8 cellular contexts compared by ENCODE assay signal in genomic region chr2:237471457-237472186, GRCh38. TPM values are rescaled to one million over a fixed set of nuclear protein-coding genes. Genes with fewer than 3 reads are reported as not detected.
A peak's percentile ranks its signal among the peaks of the same experiment; 100 is the strongest.
DNase-seq lines count a peak whose midpoint lies in the region; ATAC-seq, FAIRE-seq and TF ChIP-seq lines count a peak whose summit lies in the region.

No MANE protein-coding gene starts in this region.

- no peaks in the 10 kb centered on the region for H3K9me3 ChIP-seq in CD8-positive, alpha-beta memory T cell (ENCODE audit: low read length)
- H3K9me3 ChIP-seq in H9 (ENCODE audit: control insufficient read depth, low read depth, low read length) (no peaks in the 10 kb centered on the region), SK-N-SH (no peaks in the 10 kb centered on the region), H1 (ENCODE audit: insufficient read depth in 2 of 2, low read depth in 1 of 2, low read length in 1 of 2) (no peaks in the 10 kb centered on the region)

- H3K79me1 ChIP-seq in H9 (ENCODE audit: insufficient read depth, low read depth, low read length, poor library complexity, severe bottlenecking) (no peaks in the 10 kb centered on the region), H1 (ENCODE audit: low read depth, low read length) (no peaks in the 10 kb centered on the region)

- H3K18ac ChIP-seq in H9 (ENCODE audit: insufficient read length, low read depth, low read length) (no peak overlapping the region), H1 (ENCODE audit: extremely low read depth, low read length) (no peak overlapping the region)

- peaks cover 3% of the 10 kb centered on the region for H3F3A ChIP-seq in SK-N-SH (replicated peaks; ENCODE audit: insufficient read depth)

- H3K36me3 Mint-ChIP-seq in CD8-positive, alpha-beta memory T cell, result no peaks in the 10 kb centered on the region
- H3K36me3 Mint-ChIP-seq in H9 (ENCODE audit: insufficient read depth in 1 of 3, low read depth in 3 of 3), result no peaks in the 10 kb centered on the region
- H3K36me3 Mint-ChIP-seq in nephron progenitor cell (ENCODE audit: low read depth), result no peaks in the 10 kb centered on the region

- H2AK5ac ChIP-seq in H9 (ENCODE audit: insufficient read length, low read length), result no peak overlapping the region
- H2AK5ac ChIP-seq in H1 (ENCODE audit: low read depth, low read length), result no peak overlapping the region

- H3T11ph ChIP-seq in H9 (ENCODE audit: low read length), result no peak overlapping the region

- H2BK5ac ChIP-seq in H9 (ENCODE audit: insufficient read length, low read length) (no peak overlapping the region), H1 (ENCODE audit: low read depth, low read length) (no peak overlapping the region)

- peaks cover 5% of the 10 kb centered on the region for H3K23me2 ChIP-seq in H9 (ENCODE audit: insufficient read length, low read depth, low read length, poor library complexity, severe bottlenecking)
- H3K23me2 ChIP-seq in H1 (ENCODE audit: low read depth, low read length), result peaks cover 3% of the 10 kb centered on the region; the same call in 1 of the 2 replicates

- no CpG with 5 or more reads among the region's 13 CpGs for WGBS in H9 (ENCODE audit: extremely low coverage, insufficient read length, low lambda C conversion rate)
- WGBS in SK-N-SH (ENCODE audit: low lambda C conversion rate), result 75% methylated on average over 10 of the region's 13 CpGs
- 52% methylated on average over 13 of the region's 13 CpGs; no CpG with 5 or more reads in 1 of the 2 experiments for WGBS in H1 (ENCODE audit: extremely low coverage in 1 of 2, insufficient coverage in 1 of 2, insufficient read length in 1 of 2, insufficient replicate concordance in 2 of 2, low coverage in 1 of 2, low lambda C conversion rate in 2 of 2, missing lambda C conversion rate in 1 of 2), 2 experiments

- peaks cover 11% of the 10 kb centered on the region for H3K4me1 ChIP-seq in CD8-positive, alpha-beta memory T cell (ENCODE audit: insufficient read depth, low read length)
- 0 out of 2 replicates have a peak, but pooled peaks cover 4% of the 10 kb centered on the region for H3K4me1 ChIP-seq in H9 (ENCODE audit: insufficient read depth, low read length)
- peaks cover 8 to 22% of the 10 kb centered on the region in 2 experiments; a peak in 3 of 4 replicates for H3K4me1 ChIP-seq in SK-N-SH (ENCODE audit: control insufficient read depth in 1 of 2, insufficient read depth in 2 of 2, low read depth in 1 of 2, low read length in 1 of 2)
- peaks cover 0 to 13% (median 7%) of the 10 kb centered on the region in 4 experiments; a peak in 4 of 7 replicates for H3K4me1 ChIP-seq in H1 (replicated peaks in 1 of 4; ENCODE audit: control insufficient read depth in 3 of 4, insufficient read depth in 4 of 4, low read length in 3 of 4)

- H2BK20ac ChIP-seq in H9 (ENCODE audit: low read depth, low read length, poor library complexity, severe bottlenecking) (no peak overlapping the region), H1 (ENCODE audit: low read length) (no peak overlapping the region)

- H3K79me2 ChIP-seq in H9 (ENCODE audit: insufficient read depth, low read length) (no peaks in the 10 kb centered on the region), SK-N-SH (ENCODE audit: insufficient read depth) (no peaks in the 10 kb centered on the region), H1 (ENCODE audit: control insufficient read depth in 1 of 2, insufficient read depth in 2 of 2, low read length in 2 of 2) (no peaks in the 10 kb centered on the region)

- peaks cover 2 to 7% of the 10 kb centered on the region in 2 donors for H3K27me3 Mint-ChIP-seq in CD8-positive, alpha-beta memory T cell
- peaks cover 15% of the 10 kb centered on the region for H3K27me3 Mint-ChIP-seq in H9 (ENCODE audit: low read depth)
- peaks cover 18% of the 10 kb centered on the region for H3K27me3 Mint-ChIP-seq in nephron progenitor cell (ENCODE audit: low read depth, poor library complexity)

- CTCF ChIA-PET in CD8-positive, alpha-beta memory T cell (lab: Charles Lee), result interaction anchor here (0.7 to 4.7 kb wide), 7 partner anchors 10 to 51 kb away, joined by 3 to 63 read pairs (median 3); no protein-coding TSS in a partner anchor
- CTCF ChIA-PET in SK-N-SH (lab: Yijun Ruan, JAX) (interaction anchor here (0.8 to 4.2 kb wide), 10 partner anchors 11 to 387 kb away, joined by 3 to 24 read pairs (median 4); no protein-coding TSS in a partner anchor), H1 (lab: Charles Lee; ENCODE audit: partially characterized antibody) (interaction anchor here (0.7 to 4.9 kb wide), 41 partner anchors 10 to 350 kb away, joined by 3 to 55 read pairs (median 4); partner anchors contain the start of genes MLPH and PRLH)

- no peak overlapping the region for H3K23ac ChIP-seq in H9 (ENCODE audit: insufficient read length, low read depth, low read length)
- no peak overlapping the region for H3K23ac ChIP-seq in H1 (ENCODE audit: insufficient read length)

- H3K9ac ChIP-seq in H9 (ENCODE audit: extremely low read depth, insufficient read length, low read length) (no peak overlapping the region), SK-N-SH (no peak overlapping the region), H1 (replicated peaks in 1 of 4; ENCODE audit: extremely low read depth in 1 of 4, low read depth in 3 of 4, low read length in 3 of 4) (no peak overlapping the region)

- peak overlapping the region in 2 of 7 donors; percentile 11 to 76 for H3K4me3 Mint-ChIP-seq in CD8-positive, alpha-beta memory T cell
- H3K4me3 Mint-ChIP-seq in H9, result no peak overlapping the region; a peak in 1 of 5 replicates
- H3K4me3 Mint-ChIP-seq in nephron progenitor cell, result no peak overlapping the region

- H2BK120ac ChIP-seq in H9 (ENCODE audit: low read depth, low read length, poor library complexity, severe bottlenecking) (no peak overlapping the region), H1 (replicated peaks; ENCODE audit: low read depth, low read length) (no peak overlapping the region)

- H3K4me3 ChIP-seq in CD8-positive, alpha-beta memory T cell (ENCODE audit: low read length), result no peak overlapping the region
- H3K4me3 ChIP-seq in SK-N-SH (ENCODE audit: low read depth in 2 of 2, low read length in 1 of 2), result no peak overlapping the region
- no peak overlapping the region for H3K4me3 ChIP-seq in H1 (ENCODE audit: extremely low read depth in 1 of 4, insufficient read depth in 2 of 4, low read depth in 3 of 4, low read length in 4 of 4)

- H4K91ac ChIP-seq in H9 (ENCODE audit: insufficient read length, low read depth, low read length) (no peak overlapping the region), H1 (replicated peaks; ENCODE audit: insufficient read length, low read length) (no peak overlapping the region)

- H4K20me1 ChIP-seq in H9 (ENCODE audit: control insufficient read depth, insufficient read depth, insufficient read length) (no peaks in the 10 kb centered on the region), SK-N-SH (ENCODE audit: insufficient read depth) (no peaks in the 10 kb centered on the region), H1 (replicated peaks in 1 of 2; ENCODE audit: control insufficient read depth in 1 of 2, insufficient read depth in 2 of 2, low read length in 2 of 2) (no peaks in the 10 kb centered on the region)

- TF ChIP-seq EP300 in SK-N-SH (IDR thresholded peaks at IDR 0.05; ENCODE audit: borderline replicate concordance in 1 of 2, low read depth in 1 of 2, low read length in 1 of 2) (no peak), H1 (IDR thresholded peaks at IDR 0.05; ENCODE audit: borderline replicate concordance in 1 of 2, low read depth in 2 of 2, low read length in 2 of 2) (no peak)

- peaks cover 9% of the 10 kb centered on the region for H3K27me3 ChIP-seq in CD8-positive, alpha-beta memory T cell (ENCODE audit: insufficient read depth, low read length, poor library complexity, severe bottlenecking)
- peaks cover 3% of the 10 kb centered on the region; the same call in 1 of the 2 replicates for H3K27me3 ChIP-seq in H9 (ENCODE audit: insufficient read depth, low read length)
- no peaks in the 10 kb centered on the region for H3K27me3 ChIP-seq in SK-N-SH (ENCODE audit: insufficient read depth)
- peaks cover 0 to 6% (median 0%) of the 10 kb centered on the region in 4 experiments; a peak in 3 of 7 replicates for H3K27me3 ChIP-seq in H1 (replicated peaks in 1 of 4; ENCODE audit: control insufficient read depth in 3 of 4, extremely low read depth in 1 of 4, insufficient read depth in 3 of 4, low read length in 3 of 4)

- H3K9me2 ChIP-seq in SK-N-SH, result no peaks in the 10 kb centered on the region

- TF ChIP-seq CTCF in H9 (conservative IDR thresholded peaks at IDR 0.05), result peak; percentile 79
- TF ChIP-seq CTCF in SK-N-SH (IDR thresholded peaks at IDR 0.05), result peak; percentile 50
- peak; percentile 86 to 96 (median 95) for TF ChIP-seq CTCF in H1 (IDR thresholded peaks at IDR 0.05; ENCODE audit: control extremely low read depth in 1 of 3, insufficient read depth in 1 of 3, low read depth in 1 of 3, low read length in 3 of 3)
- TF ChIP-seq CTCF in nephron progenitor cell (IDR thresholded peaks at IDR 0.05), result peak; percentile 38

- peak in 1 of 2 experiments; percentile 46; a peak in 1 of 3 replicates for TF ChIP-seq POLR2A in H1 (IDR thresholded peaks at IDR 0.05; ENCODE audit: control extremely low read depth in 1 of 2, low read depth in 2 of 2, low read length in 2 of 2)

- FAIRE-seq in H1 (lab: Jason Lieb, UNC), result peak; percentile 13

- no peaks in the 10 kb centered on the region for H3K9me3 Mint-ChIP-seq in CD8-positive, alpha-beta memory T cell
- H3K9me3 Mint-ChIP-seq in H9, result no peaks in the 10 kb centered on the region; a peak in 1 of 5 replicates
- H3K9me3 Mint-ChIP-seq in nephron progenitor cell, result no peaks in the 10 kb centered on the region

- H3K4me2 ChIP-seq in H9 (ENCODE audit: insufficient read depth, insufficient read length, low read length) (no peak overlapping the region), SK-N-SH (no peak overlapping the region), H1 (ENCODE audit: insufficient read depth in 1 of 2, low read depth in 2 of 2, low read length in 2 of 2) (no peak overlapping the region)

- no peak overlapping the region for H4K5ac ChIP-seq in H9 (ENCODE audit: insufficient read length, low read depth, low read length)
- no peak overlapping the region for H4K5ac ChIP-seq in H1 (ENCODE audit: insufficient read length, low read depth, low read length)

- H3K27ac ChIP-seq in CD8-positive, alpha-beta memory T cell (ENCODE audit: low read depth, low read length), result no peak overlapping the region
- H3K27ac ChIP-seq in H9 (ENCODE audit: insufficient read length, low read depth, low read length), result no peak overlapping the region
- peak overlapping the region in 1 of 2 experiments; percentile 3; a peak in 1 of 4 replicates for H3K27ac ChIP-seq in SK-N-SH (ENCODE audit: low read depth in 2 of 2, low read length in 1 of 2)
- no peak overlapping the region for H3K27ac ChIP-seq in H1 (ENCODE audit: low read depth, low read length)

- H3K4me1 Mint-ChIP-seq in CD8-positive, alpha-beta memory T cell, result peaks cover 4 to 11% (median 5%) of the 10 kb centered on the region in 3 donors
- H3K4me1 Mint-ChIP-seq in H9 (peaks cover 14 to 17% of the 10 kb centered on the region in 2 experiments), nephron progenitor cell (peaks cover 17% of the 10 kb centered on the region)

- POLR2A ChIA-PET in CD8-positive, alpha-beta memory T cell (lab: Charles Lee), result no interaction called here
- POLR2A ChIA-PET in SK-N-SH (lab: Yijun Ruan, JAX), result no interaction called here
- POLR2A ChIA-PET in H1 (lab: Charles Lee; ENCODE audit: partially characterized antibody), result interaction anchor here (0.7 to 1.3 kb wide), 6 partner anchors 11 to 119 kb away, joined by 3 to 6 read pairs (median 3); partner anchors contain the start of gene RAB17

- DNase-seq in CD8-positive, alpha-beta memory T cell, result peak in 3 of 5 donors; percentile 7 to 14 (median 11)
- DNase-seq in H9 (peak; percentile 84), SK-N-SH (peak; percentile 54), H1 (ENCODE audit: low read depth in 1 of 2, low spot score in 2 of 2) (peak; percentile 64 to 81), nephron progenitor cell (peak; percentile 36), occipital lobe (lab: John Stamatoyannopoulos, UW) (no peak), cerebellar nuclear complex (lab: John Stamatoyannopoulos, UW) (no peak)

- TF ChIP-seq RAD21 in SK-N-SH (IDR thresholded peaks at IDR 0.05; ENCODE audit: low read length) (no peak; the same call in 1 of the 2 replicates), H1 (IDR thresholded peaks at IDR 0.05 in 1 of 2, conservative IDR thresholded peaks at IDR 0.05 in 1 of 2; ENCODE audit: low read depth in 2 of 2, low read length in 2 of 2) (peak; percentile 82 to 92)

- no peak for ATAC-seq in GM21576 (IDR thresholded peaks at IDR 0.05; ENCODE audit: unreplicated experiment)

- no peak overlapping the region for H4K8ac ChIP-seq in H9 (replicated peaks; ENCODE audit: insufficient read length, low read depth, low read length)
- no peak overlapping the region for H4K8ac ChIP-seq in H1 (ENCODE audit: extremely low read depth, insufficient read depth, low read length)

- H3K14ac ChIP-seq in H9 (ENCODE audit: insufficient read depth, low read length) (no peak overlapping the region), H1 (ENCODE audit: insufficient read length) (no peak overlapping the region)

- H2BK15ac ChIP-seq in H9 (ENCODE audit: low read depth, low read length) (no peak overlapping the region), H1 (ENCODE audit: low read length) (peak overlapping the region; percentile 23; the same call in 1 of the 2 replicates)

- H3K36me3 ChIP-seq in CD8-positive, alpha-beta memory T cell (ENCODE audit: insufficient read depth, low read length), result no peaks in the 10 kb centered on the region
- no peaks in the 10 kb centered on the region for H3K36me3 ChIP-seq in SK-N-SH (replicated peaks in 1 of 2; ENCODE audit: control insufficient read depth in 1 of 2, insufficient read depth in 2 of 2, low read length in 1 of 2)
- no peaks in the 10 kb centered on the region for H3K36me3 ChIP-seq in H1 (ENCODE audit: control insufficient read depth in 2 of 4, insufficient read depth in 4 of 4, low read length in 3 of 4)

- H3K27ac Mint-ChIP-seq in CD8-positive, alpha-beta memory T cell, result no peak overlapping the region
- H3K27ac Mint-ChIP-seq in H9 (0 out of 7 replicates have a peak overlapping the region, but pooled peaks of 1 of the 3 experiments have one; percentile 18), nephron progenitor cell (no peak overlapping the region)

- H3K56ac ChIP-seq in H9 (ENCODE audit: insufficient read length, low read depth, low read length), result no peak overlapping the region
- no peak overlapping the region for H3K56ac ChIP-seq in H1 (replicated peaks; ENCODE audit: insufficient read length, low read depth, low read length)

- H2BK12ac ChIP-seq in H9 (ENCODE audit: insufficient read length, low read depth, low read length) (no peak overlapping the region), H1 (ENCODE audit: low read depth, low read length) (peak overlapping the region; percentile 13; the same call in 1 of the 2 replicates)

- H2AFZ ChIP-seq in H9 (ENCODE audit: low read length), result no peak overlapping the region
- no peak overlapping the region for H2AFZ ChIP-seq in SK-N-SH (ENCODE audit: low read depth)
- peak overlapping the region; percentile 73; the same call in 1 of the 2 replicates for H2AFZ ChIP-seq in H1 (ENCODE audit: low read length)

- no peak overlapping the region for H3K4ac ChIP-seq in H9 (ENCODE audit: low read depth, low read length)
- H3K4ac ChIP-seq in H1 (replicated peaks; ENCODE audit: insufficient read length, low read depth, low read length), result no peak overlapping the region

RNA-seq across cellular contexts. Expression of gene MLPH, which starts 15.4 kb away (rescaled TPM):
- not detected for total RNA-seq in CD8-positive, alpha-beta memory T cell
- polyA plus RNA-seq in CD8-positive, alpha-beta memory T cell, result not detected
- 3.4 TPM in 2 replicates for total RNA-seq in H9 (2021)
- 84.8 and 93.6 TPM in 2 replicates for polyA plus RNA-seq in SK-N-SH (2012; rRNA removed)
- 37.4 and 44.7 TPM in 2 replicates for polyA plus RNA-seq in SK-N-SH (2012; cell fraction: cytosol; rRNA removed)
- polyA plus RNA-seq in SK-N-SH (2012; cell fraction: nucleus; rRNA removed), result 348 and 369 TPM in 2 replicates
- total RNA-seq in H1 (2021; fragmentation: NEBNext Ultra II Directional; extraction: Animal tissue kit (Norgen Biotek cat#: 25700)), result 17.0 TPM in 2 replicates
- 12.7 and 16.9 TPM in 2 replicates for polyA plus RNA-seq in H1 (2011; rRNA removed)
- 12.6 TPM for polyA plus RNA-seq in H1 (2011; cell fraction: cytosol; rRNA removed)
- 47.0 TPM for polyA plus RNA-seq in H1 (2011; cell fraction: nucleus; rRNA removed)
- polyA plus RNA-seq in H1 (2012, experiment 1 of 2), result 15.7 to 18.9 TPM (median 17.7 TPM) in 4 replicates
- 7.2 TPM for polyA plus RNA-seq in H1 (2012, experiment 2 of 2)
- 11.2 TPM for polyA plus RNA-seq in H1 (2013, experiment 1 of 2)
- polyA plus RNA-seq in H1 (2013, experiment 2 of 2), result 11.0 TPM
- 14.5 and 14.8 TPM in 2 replicates for polyA minus RNA-seq in H1 (2011; rRNA and poly(A)+ RNA removed)
- polyA minus RNA-seq in H1 (2011; cell fraction: cytosol; rRNA and poly(A)+ RNA removed), result 10.6 TPM
- polyA minus RNA-seq in H1 (2011; cell fraction: nucleus; rRNA and poly(A)+ RNA removed), result 14.1 TPM
- total RNA-seq in occipital lobe, result 0.94 TPM

RNA-seq across cellular contexts. Expression of gene COL6A3, which starts 57.7 kb away (rescaled TPM):
- total RNA-seq in CD8-positive, alpha-beta memory T cell, result 1 to 10 TPM; 7.0 to 9.5 TPM
- polyA plus RNA-seq in CD8-positive, alpha-beta memory T cell, result 0.56 TPM
- total RNA-seq in H9 (2021) (0.66 and 0.81 TPM in 2 replicates), occipital lobe (23.9 TPM)
- polyA plus RNA-seq in SK-N-SH (2012; rRNA removed) (10.7 and 18.5 TPM in 2 replicates), H1 (2011; rRNA removed) (1.2 and 1.9 TPM in 2 replicates)
- polyA plus RNA-seq in SK-N-SH (2012; cell fraction: cytosol; rRNA removed), result 9.2 and 11.4 TPM in 2 replicates
- polyA plus RNA-seq in SK-N-SH (2012; cell fraction: nucleus; rRNA removed), result 16.1 and 17.7 TPM in 2 replicates
- total RNA-seq in H1 (2021; fragmentation: NEBNext Ultra II Directional; extraction: Animal tissue kit (Norgen Biotek cat#: 25700)), result 3.4 and 3.5 TPM in 2 replicates
- polyA plus RNA-seq in H1 (2011; cell fraction: cytosol; rRNA removed), result 1.2 TPM
- polyA plus RNA-seq in H1 (2011; cell fraction: nucleus; rRNA removed), result 4.1 TPM
- polyA plus RNA-seq in H1 (2012, experiment 1 of 2), result 2.4 to 3.5 TPM (median 3.0 TPM) in 4 replicates
- 0.60 TPM for polyA plus RNA-seq in H1 (2012, experiment 2 of 2)
- 5.0 TPM for polyA plus RNA-seq in H1 (2013, experiment 1 of 2)
- 3.8 TPM for polyA plus RNA-seq in H1 (2013, experiment 2 of 2)
- 3.1 and 6.5 TPM in 2 replicates for polyA minus RNA-seq in H1 (2011; rRNA and poly(A)+ RNA removed)
- 3.0 TPM for polyA minus RNA-seq in H1 (2011; cell fraction: cytosol; rRNA and poly(A)+ RNA removed)
- 6.4 TPM for polyA minus RNA-seq in H1 (2011; cell fraction: nucleus; rRNA and poly(A)+ RNA removed)

Comparison
In these comparisons a context has a peak if more than half of its experiments do, and no peak if none do; other contexts are left out.
1. DNase-seq: peak in CD8-positive, alpha-beta memory T cell (3 of 5), H9 (single experiment), SK-N-SH (single experiment), H1 (2 of 2) and nephron progenitor cell (single experiment); none in occipital lobe (single experiment) and cerebellar nuclear complex (0 of 2).
2. CTCF ChIP-seq: peak in every context shown above with its lines; median percentile 95 in H1; 79 in H9; 50 in SK-N-SH; 38 in nephron progenitor cell.